ENCODE assay signal across 12 cellular contexts in genomic region chr22:28333106-28333505, GRCh38.
"Had no signal": no experiment of that assay in that cellular context is flagged by ENCODE, and none has a peak within 500 bp of the region (broad histone marks: within the 10 kb centered on the region; RNA-seq: fewer than 3 reads in every experiment).

No MANE protein-coding gene starts in this region.

- DNase-seq: activated CD4-positive, alpha-beta T cell treated with anti-CD3 and anti-CD28 coated beads, Interleukin-2, amount 10 ng/mL, durations not matched to agents 7 days and 5 days; activated CD4-positive, CD25-positive, alpha-beta regulatory T cell; activated CD8-positive, alpha-beta memory T cell treated with anti-CD3 and anti-CD28 coated beads for 24 hours; anterior cingulate cortex; brain microvascular endothelial cell; cortex of kidney; effector CD4-positive, alpha-beta T cell; esophagus squamous epithelium; left ventricle myocardium superior; naive thymus-derived CD8-positive, alpha-beta T cell; retina; upper lobe of right lung had no signal
